In the genomic region with DNA sequence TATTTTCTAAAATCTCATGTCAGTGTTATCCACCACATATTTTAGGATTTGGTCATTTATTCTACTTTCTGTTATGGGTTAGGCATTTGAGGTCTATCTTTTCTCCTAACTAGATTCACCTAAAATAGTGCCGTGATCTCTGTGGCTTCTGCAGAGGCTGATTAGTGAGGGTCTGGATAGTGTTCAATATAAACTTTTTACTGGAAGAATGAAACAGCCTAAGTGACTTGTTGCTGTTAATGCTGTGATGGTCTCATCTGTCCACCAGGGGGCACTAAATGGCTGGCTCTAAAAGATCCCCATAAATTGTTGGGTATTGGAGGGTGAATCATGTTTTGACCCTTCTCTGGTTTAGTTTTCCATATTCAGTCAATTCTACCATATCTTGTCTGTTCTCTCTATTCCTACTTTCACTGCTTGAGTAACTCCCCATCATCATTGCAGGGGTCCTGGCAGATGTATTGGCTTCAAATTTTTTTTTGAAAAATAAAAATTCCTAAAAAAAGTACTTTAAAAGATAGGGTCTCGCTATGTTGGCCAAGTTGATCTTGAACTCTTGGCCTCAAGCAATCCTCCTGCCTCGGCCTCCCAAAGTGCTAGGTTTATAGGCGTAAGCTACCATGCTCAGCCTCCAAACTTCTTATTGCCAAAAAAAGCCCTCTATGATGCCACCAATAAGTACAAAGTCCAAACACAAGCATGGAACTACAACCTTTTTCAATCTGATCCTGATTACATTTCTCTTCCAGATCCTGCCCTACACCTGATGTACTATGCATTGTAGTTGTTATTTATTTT, we compare ENCODE assay signal across 8 cellular contexts. TPM values are rescaled to one million over a fixed set of nuclear protein-coding genes. Genes with fewer than 3 reads are reported as not detected.
DNase-seq lines count a peak whose midpoint lies in the region; ATAC-seq, FAIRE-seq and TF ChIP-seq lines count a peak whose summit lies in the region.

No MANE protein-coding gene starts in this region.

- FAIRE-seq in A204.1 (lab: Jason Lieb, UNC): peak; percentile 68
- FAIRE-seq in GM12878 (lab: Jason Lieb, UNC): peak; percentile 93

- WGBS in GM12878 (ENCODE audit: insufficient coverage, insufficient replicate concordance, low lambda C conversion rate, missing lambda C conversion rate): 42% methylated on average over 4 of the region's 4 CpGs

- no peak overlapping the region for H3K27ac ChIP-seq in GM12878 (ENCODE audit: control insufficient read depth, insufficient read depth)

- H4K20me1 ChIP-seq in GM12878 (ENCODE audit: control insufficient read depth, insufficient read depth): no peaks in the 10 kb centered on the region

- POLR2A ChIA-PET in GM12878 (lab: Charles Lee): no interaction called here

- no peak overlapping the region for H2AFZ ChIP-seq in GM12878 (ENCODE audit: control insufficient read depth, low read depth, low read length)

- H3K9ac ChIP-seq in GM12878 (ENCODE audit: control insufficient read depth, insufficient read depth, low read length): no peak overlapping the region

- peak; percentile 56 for ATAC-seq in GM18502 (IDR thresholded peaks at IDR 0.05; ENCODE audit: poor library complexity, unreplicated experiment)
- peak; percentile 90 for ATAC-seq in GM12878
- ATAC-seq in GM18519 (IDR thresholded peaks at IDR 0.05; ENCODE audit: low FRiP score, unreplicated experiment): no peak

- CTCF ChIA-PET in GM12878 (lab: Yijun Ruan, JAX): interaction anchor here (0.7 to 3.1 kb wide), 10 partner anchors 29 to 235 kb away, joined by 3 to 34 read pairs (median 7); a partner anchor contains a TSS

- H3K4me2 ChIP-seq in GM12878 (ENCODE audit: control insufficient read depth, insufficient read depth): no peak overlapping the region

- TF ChIP-seq RAD21 in GM12878 (IDR thresholded peaks at IDR 0.05; ENCODE audit: insufficient read depth, low read depth, low read length): peak; percentile 77

- TF ChIP-seq EP300 in GM12878 (IDR thresholded peaks at IDR 0.05; ENCODE audit: borderline replicate concordance in 1 of 2, control insufficient read depth in 1 of 2, low read depth in 2 of 2, low read length in 2 of 2): no peak

- RAD21 ChIA-PET in GM12878 (lab: Charles Lee; ENCODE audit: unreplicated experiment): interaction anchor here (1.1 to 2.1 kb wide), 3 partner anchors 18 to 60 kb away, joined by 3 to 10 read pairs (median 5); no protein-coding TSS in a partner anchor

- H3K36me3 ChIP-seq in GM12878 (ENCODE audit: control insufficient read depth in 2 of 2, insufficient read depth in 2 of 2, low read length in 1 of 2): peaks cover 10 to 12% of the 10 kb centered on the region in 2 experiments

- no peaks in the 10 kb centered on the region for H3K9me3 ChIP-seq in GM12878 (replicated peaks; ENCODE audit: control insufficient read depth, insufficient read depth, low read length)

- SMC1A ChIA-PET in GM12878 (lab: Charles Lee; ENCODE audit: uncharacterized antibody, unreplicated experiment): interaction anchor here (0.6 to 2.1 kb wide), 4 partner anchors 19 to 321 kb away, joined by 3 to 4 read pairs (median 4); no protein-coding TSS in a partner anchor

- in situ Hi-C loops in GM12878 (cut with MboI): no loop called here

- H3K79me2 ChIP-seq in GM12878 (ENCODE audit: control insufficient read depth, insufficient read depth, low read length): peaks cover 5% of the 10 kb centered on the region

- H3K4me3 ChIP-seq in GM12878: no peak overlapping the region

- peaks cover 1% of the 10 kb centered on the region; the same call in 1 of the 2 replicates for H3K4me1 ChIP-seq in GM12878 (ENCODE audit: control insufficient read depth, insufficient read depth, low read length)

- TF ChIP-seq POLR2A in GM12878 (IDR thresholded peaks at IDR 0.05; ENCODE audit: low read depth, low read length): no peak

- H3K27me3 ChIP-seq in GM12878 (replicated peaks in 1 of 2; ENCODE audit: control insufficient read depth in 2 of 2, insufficient read depth in 2 of 2, low read length in 1 of 2): no peaks in the 10 kb centered on the region

- BruUV-seq in GM12878 (replicated peaks; lab: Mats Ljungman, UMichigan): no TSS peak

- peak; percentile 79 to 83 (median 82) for TF ChIP-seq CTCF in GM12878 (IDR thresholded peaks at IDR 0.05 in 2 of 3, conservative IDR thresholded peaks at IDR 0.05 in 1 of 3; ENCODE audit: control insufficient read depth in 2 of 3, extremely low read depth in 1 of 3, insufficient read depth in 1 of 3, low read depth in 3 of 3, low read length in 3 of 3)

- peak; percentile 79 for DNase-seq in NCI-H1694 treated with DMSO at 0.1 percent for 48 hours (lab: John Stamatoyannopoulos, UW)
- DNase-seq in T1000 (lab: John Stamatoyannopoulos, UW): peak; percentile 8
- no peak for DNase-seq in GM12878 (ENCODE audit: low read depth, low spot score)
- peak; percentile 81 for DNase-seq in iPS-NIHi11 (ENCODE audit: low spot score)
- peak; percentile 52 to 70 (median 59) for DNase-seq in stimulated activated CD4-positive, alpha-beta T cell treated with anti-CD3 and anti-CD28 coated beads, Interleukin-12 subunit alpha, Interleukin-12 subunit beta, amount 100 ng/mL, for 48 hours (ENCODE audit: low read depth in 2 of 3, low spot score in 1 of 3)

- intact Hi-C loops in GM12878 (cut with micrococcal nuclease; ENCODE audit: unreplicated experiment): loop anchor here (1.0 to 2.0 kb wide), 2 partner anchors 52 to 63 kb away; no protein-coding TSS in a partner anchor

RNA-seq across cellular contexts. Expression of a gene that starts 6.9 kb away (rescaled TPM):
- 79.0 and 80.6 TPM in 2 replicates for total RNA-seq in GM12878 (2013; cell fraction: nucleolus; rRNA removed)
- total RNA-seq in GM12878 (2014; rRNA removed) (83.4 and 90.6 TPM in 2 replicates), GM12878 (2014; rRNA removed; fragmentation: Illumina TruSeq; extraction: Trizol) (106 TPM in 2 replicates), GM12878 (2021) (189 and 206 TPM in 2 replicates)
- 67.7 TPM for polyA plus RNA-seq in GM12878 (2011; ENCODE audit: low read depth)
- polyA plus RNA-seq in GM12878 (2011; rRNA removed) (222 and 248 TPM in 2 replicates), GM12878 (2014; fragmentation: Illumina TruSeq; extraction: Trizol) (206 and 231 TPM in 2 replicates), GM12878 (2014; fragmentation: Nextera tagmentation; extraction: Ambion mirVana) (10 to 100 TPM; 31.3 to 35.6 TPM), GM12878 (2014; rRNA removed) (149 and 158 TPM in 2 replicates), GM12878 (2016; fragmentation: Nextera tagmentation; extraction: Ambion mirVana) (10 to 100 TPM; 76.8 to 99.4 TPM)
- 198 and 220 TPM in 2 replicates for polyA plus RNA-seq in GM12878 (2011; cell fraction: cytosol; rRNA removed)
- polyA plus RNA-seq in GM12878 (2011; cell fraction: nucleus; rRNA removed): 548 and 640 TPM in 2 replicates
- polyA plus RNA-seq in GM12878 (2012): 119 and 126 TPM in 2 replicates
- polyA minus RNA-seq in GM12878 (2011; rRNA and poly(A)+ RNA removed): 90.9 and 114 TPM in 2 replicates
- 21.9 and 31.3 TPM in 2 replicates for polyA minus RNA-seq in GM12878 (2011; cell fraction: cytosol; rRNA and poly(A)+ RNA removed)
- 40.1 and 63.0 TPM in 2 replicates for polyA minus RNA-seq in GM12878 (2011; cell fraction: nucleus; rRNA and poly(A)+ RNA removed)

RNA-seq across cellular contexts. Expression of a gene that starts 21.5 kb away (rescaled TPM):
- 24.1 and 28.4 TPM in 2 replicates for total RNA-seq in GM12878 (2013; cell fraction: nucleolus; rRNA removed)
- total RNA-seq in GM12878 (2014; rRNA removed) (5.8 and 6.3 TPM in 2 replicates), GM12878 (2014; rRNA removed; fragmentation: Illumina TruSeq; extraction: Trizol) (7.9 and 8.3 TPM in 2 replicates), GM12878 (2021) (9.7 and 12.5 TPM in 2 replicates)
- 8.3 TPM for polyA plus RNA-seq in GM12878 (2011; ENCODE audit: low read depth)
- polyA plus RNA-seq in GM12878 (2011; rRNA removed) (14.7 and 15.4 TPM in 2 replicates), GM12878 (2014; fragmentation: Illumina TruSeq; extraction: Trizol) (9.6 and 10.1 TPM in 2 replicates), GM12878 (2014; fragmentation: Nextera tagmentation; extraction: Ambion mirVana) (1 to 10 TPM; 1.4 to 3.1 TPM), GM12878 (2014; rRNA removed) (13.3 and 14.0 TPM in 2 replicates), GM12878 (2016; fragmentation: Nextera tagmentation; extraction: Ambion mirVana) (1 to 10 TPM; 1.5 to 2.2 TPM)
- polyA plus RNA-seq in GM12878 (2011; cell fraction: cytosol; rRNA removed): 12.1 and 14.0 TPM in 2 replicates
- polyA plus RNA-seq in GM12878 (2011; cell fraction: nucleus; rRNA removed): 21.4 and 22.2 TPM in 2 replicates
- 12.0 and 12.8 TPM in 2 replicates for polyA plus RNA-seq in GM12878 (2012)
- polyA minus RNA-seq in GM12878 (2011; rRNA and poly(A)+ RNA removed): 10.7 and 14.0 TPM in 2 replicates
- 2.9 and 4.1 TPM in 2 replicates for polyA minus RNA-seq in GM12878 (2011; cell fraction: cytosol; rRNA and poly(A)+ RNA removed)
- polyA minus RNA-seq in GM12878 (2011; cell fraction: nucleus; rRNA and poly(A)+ RNA removed): 10.4 and 16.9 TPM in 2 replicates

RNA-seq across cellular contexts. Expression of a gene that starts 24.5 kb away (rescaled TPM):
- not detected in 2 replicates for total RNA-seq in GM12878 (2013; cell fraction: nucleolus; rRNA removed)
- total RNA-seq in GM12878 (2014; rRNA removed) (not detected in 2 replicates), GM12878 (2014; rRNA removed; fragmentation: Illumina TruSeq; extraction: Trizol) (not detected in 2 replicates), GM12878 (2021) (0.11 TPM in 1 of 2 replicates, not detected in the other)
- polyA plus RNA-seq in GM12878 (2011; ENCODE audit: low read depth): not detected
- polyA plus RNA-seq in GM12878 (2011; rRNA removed) (not detected in 2 replicates), GM12878 (2014; fragmentation: Illumina TruSeq; extraction: Trizol) (not detected in 2 replicates), GM12878 (2014; fragmentation: Nextera tagmentation; extraction: Ambion mirVana) (not detected), GM12878 (2014; rRNA removed) (not detected in 2 replicates), GM12878 (2016; fragmentation: Nextera tagmentation; extraction: Ambion mirVana) (not detected)
- not detected in 2 replicates for polyA plus RNA-seq in GM12878 (2011; cell fraction: cytosol; rRNA removed)
- polyA plus RNA-seq in GM12878 (2011; cell fraction: nucleus; rRNA removed): 0.10 TPM in 1 of 2 replicates, not detected in the other
- 0.06 TPM in 1 of 2 replicates, not detected in the other for polyA plus RNA-seq in GM12878 (2012)
- not detected in 2 replicates for polyA minus RNA-seq in GM12878 (2011; rRNA and poly(A)+ RNA removed)
- not detected in 2 replicates for polyA minus RNA-seq in GM12878 (2011; cell fraction: cytosol; rRNA and poly(A)+ RNA removed)
- polyA minus RNA-seq in GM12878 (2011; cell fraction: nucleus; rRNA and poly(A)+ RNA removed): not detected in 2 replicates

RNA-seq across cellular contexts. Expression of a gene that starts 25.5 kb away (rescaled TPM):
- total RNA-seq in GM12878 (2013; cell fraction: nucleolus; rRNA removed): 79.3 and 88.0 TPM in 2 replicates
- total RNA-seq in GM12878 (2014; rRNA removed) (6.3 and 6.6 TPM in 2 replicates), GM12878 (2014; rRNA removed; fragmentation: Illumina TruSeq; extraction: Trizol) (7.6 and 9.7 TPM in 2 replicates), GM12878 (2021) (8.6 and 11.7 TPM in 2 replicates)
- polyA plus RNA-seq in GM12878 (2011; ENCODE audit: low read depth): 11.1 TPM
- polyA plus RNA-seq in GM12878 (2011; rRNA removed) (26.4 and 32.7 TPM in 2 replicates), GM12878 (2014; fragmentation: Illumina TruSeq; extraction: Trizol) (13.7 and 18.7 TPM in 2 replicates), GM12878 (2014; fragmentation: Nextera tagmentation; extraction: Ambion mirVana) (1 to 10 TPM; 4.7 to 4.8 TPM), GM12878 (2014; rRNA removed) (9.3 and 13.7 TPM in 2 replicates), GM12878 (2016; fragmentation: Nextera tagmentation; extraction: Ambion mirVana) (1 to 10 TPM; 4.6 to 6.1 TPM)
- 20.7 and 26.7 TPM in 2 replicates for polyA plus RNA-seq in GM12878 (2011; cell fraction: cytosol; rRNA removed)
- polyA plus RNA-seq in GM12878 (2011; cell fraction: nucleus; rRNA removed): 72.6 and 113 TPM in 2 replicates
- 10.9 and 17.0 TPM in 2 replicates for polyA plus RNA-seq in GM12878 (2012)
- polyA minus RNA-seq in GM12878 (2011; rRNA and poly(A)+ RNA removed): 19.9 and 26.3 TPM in 2 replicates
- 4.0 and 5.3 TPM in 2 replicates for polyA minus RNA-seq in GM12878 (2011; cell fraction: cytosol; rRNA and poly(A)+ RNA removed)
- 25.1 and 34.8 TPM in 2 replicates for polyA minus RNA-seq in GM12878 (2011; cell fraction: nucleus; rRNA and poly(A)+ RNA removed)

RNA-seq across cellular contexts. Expression of a gene that starts 36.8 kb away (rescaled TPM):
- not detected in 2 replicates for total RNA-seq in GM12878 (2013; cell fraction: nucleolus; rRNA removed)
- total RNA-seq in GM12878 (2014; rRNA removed): not detected in 2 replicates
- not detected in 2 replicates for total RNA-seq in GM12878 (2014; rRNA removed; fragmentation: Illumina TruSeq; extraction: Trizol)
- total RNA-seq in GM12878 (2021): 0.08 TPM in 1 of 2 replicates, not detected in the other
- polyA plus RNA-seq in GM12878 (2011; ENCODE audit: low read depth): not detected
- not detected in 2 replicates for polyA plus RNA-seq in GM12878 (2011; rRNA removed)
- not detected in 2 replicates for polyA plus RNA-seq in GM12878 (2011; cell fraction: cytosol; rRNA removed)
- not detected in 2 replicates for polyA plus RNA-seq in GM12878 (2011; cell fraction: nucleus; rRNA removed)
- polyA plus RNA-seq in GM12878 (2012): not detected in 2 replicates
- not detected in 2 replicates for polyA plus RNA-seq in GM12878 (2014; fragmentation: Illumina TruSeq; extraction: Trizol)
- not detected for polyA plus RNA-seq in GM12878 (2014; fragmentation: Nextera tagmentation; extraction: Ambion mirVana)
- polyA plus RNA-seq in GM12878 (2014; rRNA removed): not detected in 2 replicates
- not detected for polyA plus RNA-seq in GM12878 (2016; fragmentation: Nextera tagmentation; extraction: Ambion mirVana)
- not detected in 2 replicates for polyA minus RNA-seq in GM12878 (2011; rRNA and poly(A)+ RNA removed)
- not detected in 2 replicates for polyA minus RNA-seq in GM12878 (2011; cell fraction: cytosol; rRNA and poly(A)+ RNA removed)
- not detected in 2 replicates for polyA minus RNA-seq in GM12878 (2011; cell fraction: nucleus; rRNA and poly(A)+ RNA removed)
